ENCODE assay signal across 8 cellular contexts in genomic region chr16:11667824-11668589, GRCh38. TPM values are rescaled to one million over a fixed set of nuclear protein-coding genes. Genes with fewer than 3 reads are reported as not detected.
DNase-seq lines count a peak whose midpoint lies in the region; ATAC-seq and TF ChIP-seq lines count a peak whose summit lies in the region.

Gene SNN (plus strand): TSS chr16:11668455. CDS start chr16:11676060, 7,605 bp downstream.

- WGBS in endodermal cell (ENCODE audit: insufficient coverage in 1 of 2, insufficient read length in 1 of 2), 2 experiments = 12 to 46% methylated on average over 21 to 90 of the region's 90 CpGs
- WGBS in mesodermal cell (ENCODE audit: insufficient coverage in 2 of 2), 2 experiments = 23 to 25% methylated on average over 43 to 47 of the region's 90 CpGs

- H3K4me3 ChIP-seq in endodermal cell (ENCODE audit: low read length) (peak within 1 kb of the TSS; percentile 83), mesodermal cell (ENCODE audit: extremely low read depth, insufficient read depth, low read length, poor library complexity, severe bottlenecking) (peak within 1 kb of the TSS; percentile 82)

- ATAC-seq in GM19043 (IDR thresholded peaks at IDR 0.05; ENCODE audit: low read depth, unreplicated experiment) (peak; percentile 49), HG03442 (IDR thresholded peaks at IDR 0.05; ENCODE audit: unreplicated experiment) (peak; percentile 63)

- H3K36me3 ChIP-seq in endodermal cell (ENCODE audit: control insufficient read depth, insufficient read depth, low read length) (no peaks in the 10 kb centered on the region), mesodermal cell (ENCODE audit: control insufficient read depth, insufficient read depth, low read length) (peaks cover 9% of the 10 kb centered on the region)

- H3K27ac Mint-ChIP-seq in endodermal cell = peak within 1 kb of the TSS; percentile 48

- peak within 1 kb of the TSS; percentile 72 for H3K4me3 Mint-ChIP-seq in endodermal cell

- H3K9me3 ChIP-seq in endodermal cell (ENCODE audit: control insufficient read depth, low read length) (no peaks in the 10 kb centered on the region), mesodermal cell (ENCODE audit: control insufficient read depth, low read length) (no peaks in the 10 kb centered on the region)

- no peaks in the 10 kb centered on the region for H3K27me3 ChIP-seq in endodermal cell (ENCODE audit: control insufficient read depth, insufficient read depth, low read length, poor library complexity, severe bottlenecking)

- H3K9me3 Mint-ChIP-seq in endodermal cell = no peaks in the 10 kb centered on the region

- H3K27ac ChIP-seq in endodermal cell (ENCODE audit: low read depth, low read length) = peak within 1 kb of the TSS; percentile 89
- H3K27ac ChIP-seq in mesodermal cell (ENCODE audit: low read depth, low read length, severe bottlenecking) = peak within 1 kb of the TSS; percentile 24

- TF ChIP-seq CTCF in endodermal cell (conservative IDR thresholded peaks at IDR 0.05) = no peak

- peaks cover 21% of the 10 kb centered on the region for H3K4me1 Mint-ChIP-seq in endodermal cell

- peak; percentile 99 for DNase-seq in AG20443 (ENCODE audit: low spot score)
- peak; percentile 86 for DNase-seq in NOMO-1 treated with dmso at 0.1 percent for 144 hours (lab: John Stamatoyannopoulos, UW; ENCODE audit: unreplicated experiment)
- DNase-seq in activated CD8-positive, alpha-beta memory T cell treated with anti-CD3 and anti-CD28 coated beads, Interleukin-2, amount 50 U/mL, for 1 hour (ENCODE audit: extremely low read depth) = peak; percentile 26
- peak; percentile 93 for DNase-seq in endodermal cell
- peak; percentile 67 for DNase-seq in stimulated activated CD8-positive, alpha-beta memory T cell treated with anti-CD3 and anti-CD28 coated beads, Interleukin-15, amount 100 ng/mL, for 1 hour (ENCODE audit: low read depth)

- H3K9ac ChIP-seq in endodermal cell (ENCODE audit: extremely low read depth, low read length, poor library complexity, severe bottlenecking) = peak within 1 kb of the TSS; percentile 73

- H3K4me1 ChIP-seq in endodermal cell (ENCODE audit: control insufficient read depth, insufficient read depth, low read length) (peaks cover 12% of the 10 kb centered on the region), mesodermal cell (ENCODE audit: control insufficient read depth, insufficient read depth, low read length, poor library complexity, severe bottlenecking) (peaks cover 29% of the 10 kb centered on the region)

- H3K36me3 Mint-ChIP-seq in endodermal cell (ENCODE audit: low read depth) = no peaks in the 10 kb centered on the region

- no peaks in the 10 kb centered on the region for H3K27me3 Mint-ChIP-seq in endodermal cell (ENCODE audit: insufficient read depth)

RNA-seq across cellular contexts. Expression of gene SNN, which starts in this region (rescaled TPM):
- total RNA-seq in endodermal cell = 10 to 100 TPM; 28.9 to 35.1 TPM
- 78.9 TPM for polyA plus RNA-seq in endodermal cell (2013, experiment 1 of 2)
- 66.8 TPM for polyA plus RNA-seq in endodermal cell (2013, experiment 2 of 2)
- polyA plus RNA-seq in mesodermal cell (2013, experiment 1 of 2) = 33.8 TPM
- 25.9 TPM for polyA plus RNA-seq in mesodermal cell (2013, experiment 2 of 2)

Comparison
In these comparisons a context has a peak if more than half of its experiments do, and no peak if none do; other contexts are left out.
1. Peak in every context shown above with its lines: DNase-seq, ATAC-seq, H3K4me3 ChIP-seq and H3K27ac ChIP-seq.
2. DNase-seq: peak in every context shown above with its lines; median percentile 99 in AG20443; 93 in endodermal cell; 86 in NOMO-1 treated with dmso at 0.1 percent for 144 hours; 67 in stimulated activated CD8-positive, alpha-beta memory T cell treated with anti-CD3 and anti-CD28 coated beads, Interleukin-15, amount 100 ng/mL, for 1 hour; 26 in activated CD8-positive, alpha-beta memory T cell treated with anti-CD3 and anti-CD28 coated beads, Interleukin-2, amount 50 U/mL, for 1 hour.